Comparison of ENCODE assay signal across 28 cellular contexts in genomic region chr14:61968207-61968606, GRCh38.
"Had no signal": no experiment of that assay in that cellular context is flagged by ENCODE, and none has a peak within 500 bp of the region (broad histone marks: within the 10 kb centered on the region; RNA-seq: fewer than 3 reads in every experiment).

No MANE protein-coding gene starts in this region.

- H3K27me3 ChIP-seq: adrenal gland, body of pancreas, colonic mucosa, esophagus squamous epithelium, gastroesophageal sphincter, heart right ventricle had no signal

- H3K36me3 Mint-ChIP-seq: activated naive CD4-positive, alpha-beta T cell treated with anti-CD3 and anti-CD28 coated beads, Interleukin-2, amount 50 U/mL, for 72 hours had no signal

- H3K9me3 ChIP-seq: adrenal gland, body of pancreas, colonic mucosa had no signal

- DNase-seq: activated CD4-positive, alpha-beta T cell treated with anti-CD3 and anti-CD28 coated beads for 1 hour; activated CD4-positive, alpha-beta T cell treated with anti-CD3 and anti-CD28 coated beads for 48 hours; activated CD4-positive, alpha-beta T cell treated with anti-CD3 and anti-CD28 coated beads, Interleukin-2, amount 50 U/mL, for 1 hour; activated CD4-positive, alpha-beta T cell treated with anti-CD3 and anti-CD28 coated beads, Interleukin-2, amount 50 U/mL, for 48 hours; activated CD8-positive, alpha-beta memory T cell treated with anti-CD3 and anti-CD28 coated beads for 24 hours; activated CD8-positive, alpha-beta T cell treated with anti-CD3 and anti-CD28 coated beads for 36 hours; activated effector memory CD4-positive, alpha-beta T cell treated with Interleukin-2 at 50 U/mL for 16 hours; activated gamma-delta T cell treated with Interleukin-2 at 50 U/mL for 16 hours; activated naive CD4-positive, alpha-beta T cell treated with Interleukin-2 at 50 U/mL for 16 hours; activated naive CD8-positive, alpha-beta T cell treated with anti-CD3 and anti-CD28 coated beads, Interleukin-2, amount 50 U/mL, for 24 hours; activated T-cell treated with anti-CD3 and anti-CD28 coated beads, Interleukin-2, amount 50 U/mL, for 4 hours; adrenal gland; amygdala; aorta; body of pancreas; caudate nucleus; colonic mucosa; effector CD8-positive, alpha-beta T cell; esophagus squamous epithelium; foreskin melanocyte; heart right ventricle; T-helper 2 cell had no signal

- H3K4me3 ChIP-seq: adrenal gland, body of pancreas, colonic mucosa, esophagus squamous epithelium, gastroesophageal sphincter, heart right ventricle had no signal

- H3K9me3 Mint-ChIP-seq: activated CD8-positive, alpha-beta T cell treated with anti-CD3 and anti-CD28 coated beads for 36 hours; activated naive CD4-positive, alpha-beta T cell treated with anti-CD3 and anti-CD28 coated beads, Interleukin-2, amount 50 U/mL, for 72 hours; activated naive CD8-positive, alpha-beta T cell treated with anti-CD3 and anti-CD28 coated beads, Interleukin-2, amount 50 U/mL, for 24 hours; activated T-cell treated with anti-CD3 and anti-CD28 coated beads, Interleukin-2, amount 50 U/mL, for 4 hours; activated T-helper 17 cell treated with anti-CD3 and anti-CD28 coated beads, Interleukin-2, amount 50 U/mL, for 72 hours had no signal

- H3K27ac Mint-ChIP-seq: activated CD8-positive, alpha-beta T cell treated with anti-CD3 and anti-CD28 coated beads for 36 hours; activated naive CD4-positive, alpha-beta T cell treated with anti-CD3 and anti-CD28 coated beads, Interleukin-2, amount 50 U/mL, for 72 hours; activated naive CD8-positive, alpha-beta T cell treated with anti-CD3 and anti-CD28 coated beads, Interleukin-2, amount 50 U/mL, for 24 hours; activated T-helper 17 cell treated with anti-CD3 and anti-CD28 coated beads, Interleukin-2, amount 50 U/mL, for 72 hours had no signal

- FAIRE-seq: endometrium, endothelial cell of umbilical vein had no signal

- H3K4me1 ChIP-seq: adrenal gland, body of pancreas, colonic mucosa, esophagus squamous epithelium, gastroesophageal sphincter, heart right ventricle had no signal

- ATAC-seq: activated CD8-positive, alpha-beta T cell treated with anti-CD3 and anti-CD28 coated beads for 36 hours; activated naive CD4-positive, alpha-beta T cell treated with anti-CD3 and anti-CD28 coated beads, Interleukin-2, amount 50 U/mL, for 72 hours; activated naive CD8-positive, alpha-beta T cell treated with anti-CD3 and anti-CD28 coated beads, Interleukin-2, amount 50 U/mL, for 24 hours; activated T-cell treated with anti-CD3 and anti-CD28 coated beads, Interleukin-2, amount 50 U/mL, for 4 hours; activated T-helper 17 cell treated with anti-CD3 and anti-CD28 coated beads, Interleukin-2, amount 50 U/mL, for 72 hours; body of pancreas; gastroesophageal sphincter; heart right ventricle had no signal

- H3K36me3 ChIP-seq: adrenal gland, colonic mucosa, esophagus squamous epithelium, gastroesophageal sphincter, heart right ventricle had no signal

- H3K27ac ChIP-seq: adrenal gland, body of pancreas, colonic mucosa, epithelial cell of prostate, esophagus squamous epithelium, gastroesophageal sphincter, heart right ventricle had no signal

- H3K4me3 Mint-ChIP-seq: activated CD8-positive, alpha-beta T cell treated with anti-CD3 and anti-CD28 coated beads for 36 hours; activated naive CD8-positive, alpha-beta T cell treated with anti-CD3 and anti-CD28 coated beads, Interleukin-2, amount 50 U/mL, for 24 hours; activated T-cell treated with anti-CD3 and anti-CD28 coated beads, Interleukin-2, amount 50 U/mL, for 4 hours; activated T-helper 17 cell treated with anti-CD3 and anti-CD28 coated beads, Interleukin-2, amount 50 U/mL, for 72 hours had no signal

- H3K4me1 Mint-ChIP-seq: activated naive CD8-positive, alpha-beta T cell treated with anti-CD3 and anti-CD28 coated beads, Interleukin-2, amount 50 U/mL, for 24 hours; activated T-helper 17 cell treated with anti-CD3 and anti-CD28 coated beads, Interleukin-2, amount 50 U/mL, for 72 hours had no signal
